In the genomic region with DNA sequence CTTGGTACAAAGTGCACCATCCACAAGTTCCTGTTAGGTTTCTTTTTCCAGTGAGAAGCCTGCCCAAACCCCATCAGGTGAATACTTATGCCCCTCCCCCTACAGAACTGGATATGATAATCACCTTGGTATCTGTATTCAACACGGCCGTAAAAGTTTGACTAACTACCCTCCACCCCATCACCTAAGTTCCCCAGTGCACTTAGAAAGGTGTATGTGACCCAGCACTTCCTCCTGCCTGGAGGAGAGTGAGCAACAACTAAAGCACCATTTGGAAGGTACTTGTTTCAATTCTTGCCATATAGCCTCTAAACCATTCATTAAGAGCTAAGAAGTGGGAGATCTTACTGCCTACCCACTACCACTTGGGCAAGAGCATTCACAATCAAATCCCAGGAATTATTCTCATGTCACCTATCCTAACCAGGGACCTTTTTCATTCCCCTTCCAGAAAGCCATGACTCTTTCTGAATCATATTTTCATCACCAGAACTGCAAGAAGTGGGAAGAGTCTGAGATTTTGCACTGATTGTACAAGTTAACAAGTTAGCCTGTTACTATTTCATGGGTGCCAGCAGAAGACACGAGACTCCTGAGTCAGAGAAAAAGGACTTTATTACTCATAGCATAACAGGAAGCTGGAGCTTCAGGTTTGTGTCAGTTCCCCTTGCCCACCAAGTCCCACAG, we compare ENCODE assay signal across 18 cellular contexts. TPM values are rescaled to one million over a fixed set of nuclear protein-coding genes. Genes with fewer than 3 reads are reported as not detected.
DNase-seq lines count a peak whose midpoint lies in the region; ATAC-seq and TF ChIP-seq lines count a peak whose summit lies in the region.
"Had no signal": no experiment of that assay in that cellular context is flagged by ENCODE, and none has a peak within 500 bp of the region (broad histone marks: within the 10 kb centered on the region; RNA-seq: fewer than 3 reads in every experiment).

No MANE protein-coding gene starts in this region.

- no TSS peak for BruUV-seq in IMR-90 (replicated peaks; lab: Mats Ljungman, UMichigan)

- no peaks in the 10 kb centered on the region for H3K79me1 ChIP-seq in IMR-90 (ENCODE audit: low read depth in 1 of 2, low read length in 2 of 2)
- no peaks in the 10 kb centered on the region for H3K79me1 ChIP-seq in mesendoderm (ENCODE audit: low read length)

- no peaks in the 10 kb centered on the region for H4K20me1 ChIP-seq in IMR-90 (ENCODE audit: insufficient read depth, low read length)

- no peak for ATAC-seq in IMR-90 (ENCODE audit: low read depth)
- ATAC-seq: natural killer cell, Right ventricle myocardium inferior, T-helper 17 cell had no signal

- no peak overlapping the region for H2BK15ac ChIP-seq in IMR-90 (ENCODE audit: low read depth, low read length)
- H2BK15ac ChIP-seq in mesendoderm (replicated peaks; ENCODE audit: low read depth), result no peak overlapping the region

- H3K9ac ChIP-seq in IMR-90 (ENCODE audit: low read depth, low read length), result no peak overlapping the region
- H3K9ac ChIP-seq in mesendoderm (ENCODE audit: low read length), result no peak overlapping the region

- peak overlapping the region; percentile 24 for H2BK5ac ChIP-seq in IMR-90 (ENCODE audit: low read depth, low read length, poor library complexity, severe bottlenecking)
- no peak overlapping the region for H2BK5ac ChIP-seq in mesendoderm (ENCODE audit: low read length)

- H2AK9ac ChIP-seq in IMR-90 (replicated peaks; ENCODE audit: low read depth, low read length, poor library complexity), result no peak overlapping the region

- peaks cover 3% of the 10 kb centered on the region for H3K9me3 ChIP-seq in IMR-90 (ENCODE audit: control insufficient read depth, insufficient read depth, low read length)
- H3K9me3 ChIP-seq: prostate gland had no signal

- H3K4me3 ChIP-seq in GM12865 (ENCODE audit: low read depth, low read length) (no peak overlapping the region), IMR-90 (ENCODE audit: insufficient read depth, low read depth, low read length) (no peak overlapping the region), choroid plexus epithelial cell (ENCODE audit: low read depth, low read length) (no peak overlapping the region), mesendoderm (ENCODE audit: low read length) (no peak overlapping the region)
- H3K4me3 ChIP-seq: prostate gland had no signal

- H3K56ac ChIP-seq in IMR-90 (ENCODE audit: extremely low read depth, insufficient read depth, low read length) (no peak overlapping the region), mesendoderm (ENCODE audit: low read length) (no peak overlapping the region)

- no peaks in the 10 kb centered on the region for H3K27me3 ChIP-seq in IMR-90 (ENCODE audit: control insufficient read depth, insufficient read depth, low read length)
- H3K27me3 ChIP-seq in mesendoderm (ENCODE audit: insufficient read depth, low read length, poor library complexity), result no peaks in the 10 kb centered on the region

- no peak overlapping the region for H2AK5ac ChIP-seq in IMR-90 (ENCODE audit: low read depth, low read length)
- no peak overlapping the region for H2AK5ac ChIP-seq in mesendoderm (ENCODE audit: low read length)

- no peak overlapping the region for H3K27ac ChIP-seq in IMR-90 (ENCODE audit: insufficient read depth, low read length)
- no peak overlapping the region for H3K27ac ChIP-seq in mesendoderm (ENCODE audit: low read depth, low read length)
- H3K27ac ChIP-seq: prostate gland had no signal

- no CpG with 5 or more reads among the region's 3 CpGs for WGBS in IMR-90 (ENCODE audit: extremely low coverage in 2 of 2, insufficient read length in 1 of 2), 2 experiments
- no CpG with 5 or more reads among the region's 3 CpGs for WGBS in mesendoderm (ENCODE audit: extremely low coverage, insufficient coverage, low lambda C conversion rate)

- DNase-seq in GM12865 (ENCODE audit: low read depth), result peak; percentile 35
- DNase-seq in IMR-90, result peak; percentile 44
- DNase-seq in choroid plexus epithelial cell (ENCODE audit: low read depth), result peak; percentile 21
- DNase-seq in mesendoderm, result no peak
- DNase-seq in NK-92 (lab: John Stamatoyannopoulos, UW; ENCODE audit: unreplicated experiment), result no peak
- no peak for DNase-seq in D341Med (ENCODE audit: low spot score)
- no peak for DNase-seq in AG20443 (ENCODE audit: low spot score)
- DNase-seq in NCI-H69 (lab: John Stamatoyannopoulos, UW), result no peak
- DNase-seq: activated CD4-positive, alpha-beta T cell treated with anti-CD3 and anti-CD28 coated beads for 4 hours; DMS79 treated with DMSO at 0.1 percent for 48 hours; foreskin melanocyte; Karpas-422; natural killer cell; NCI-H187 treated with DMSO at 0.1 percent for 48 hours; NCI-H526; T-helper 17 cell had no signal

- peak overlapping the region; percentile 42; the same call in 1 of the 2 replicates for H4K5ac ChIP-seq in IMR-90 (ENCODE audit: low read depth, low read length)
- no peak overlapping the region for H4K5ac ChIP-seq in mesendoderm (ENCODE audit: low read length)

- peak overlapping the region; percentile 29; the same call in 1 of the 2 replicates for H3K14ac ChIP-seq in IMR-90 (replicated peaks; ENCODE audit: low read depth, low read length)

- CTCF ChIA-PET in IMR-90 (lab: Yijun Ruan, JAX), result interaction anchor here (0.5 kb wide), 1 partner anchor 86 kb away, joined by 4 read pairs; no protein-coding TSS in a partner anchor

- no peak overlapping the region for H4K91ac ChIP-seq in IMR-90 (ENCODE audit: insufficient read depth, low read depth, low read length)

- H3K23ac ChIP-seq in IMR-90 (ENCODE audit: low read depth, low read length) (no peak overlapping the region), mesendoderm (ENCODE audit: low read length) (no peak overlapping the region)

- TF ChIP-seq CTCF in GM12865 (IDR thresholded peaks at IDR 0.05; ENCODE audit: insufficient read depth, low read depth, low read length, missing control alignments), result no peak
- TF ChIP-seq CTCF in IMR-90 (conservative IDR thresholded peaks at IDR 0.05; ENCODE audit: low read depth, low read length), result no peak
- TF ChIP-seq CTCF in choroid plexus epithelial cell (conservative IDR thresholded peaks at IDR 0.05; ENCODE audit: low read depth, low read length), result no peak

- intact Hi-C loops in IMR-90 (cut with micrococcal nuclease), result no loop called here

- H3K4me2 ChIP-seq in IMR-90 (ENCODE audit: low read depth, low read length) (no peak overlapping the region), mesendoderm (ENCODE audit: low read length) (no peak overlapping the region)

- H3K9me1 ChIP-seq in IMR-90 (ENCODE audit: insufficient read depth, low read length), result peaks cover 2% of the 10 kb centered on the region; the same call in 1 of the 2 replicates

- H4K8ac ChIP-seq in IMR-90 (ENCODE audit: low read depth in 2 of 2, low read length in 2 of 2), result 0 out of 4 replicates have a peak overlapping the region, but pooled peaks of 1 of the 2 experiments have one; percentile 21
- H4K8ac ChIP-seq in mesendoderm (ENCODE audit: low read depth, low read length), result peak overlapping the region; percentile 76

- POLR2A ChIA-PET in IMR-90 (lab: Charles Lee; ENCODE audit: unreplicated experiment), result no interaction called here

- H3K36me3 ChIP-seq in IMR-90 (ENCODE audit: control insufficient read depth, insufficient read depth, low read length) (no peaks in the 10 kb centered on the region), mesendoderm (ENCODE audit: control insufficient read depth, insufficient read depth, low read length) (no peaks in the 10 kb centered on the region)
- H3K36me3 ChIP-seq: prostate gland had no signal

- no peak for TF ChIP-seq RAD21 in IMR-90 (IDR thresholded peaks at IDR 0.05; ENCODE audit: low read length)

- no peak for TF ChIP-seq POLR2A in IMR-90 (IDR thresholded peaks at IDR 0.05; ENCODE audit: low read depth, low read length)

- H3K4me1 ChIP-seq in IMR-90 (ENCODE audit: control insufficient read depth, insufficient read depth, low read length) (no peaks in the 10 kb centered on the region; the same call in 1 of the 2 replicates), mesendoderm (ENCODE audit: control insufficient read depth, low read depth, low read length) (no peaks in the 10 kb centered on the region)
- H3K4me1 ChIP-seq: prostate gland had no signal

- H2AFZ ChIP-seq in IMR-90 (replicated peaks; ENCODE audit: low read length, poor library complexity), result no peak overlapping the region

- H2BK120ac ChIP-seq in IMR-90 (ENCODE audit: low read depth, low read length) (no peak overlapping the region), mesendoderm (ENCODE audit: low read depth, low read length) (no peak overlapping the region)

- H2BK20ac ChIP-seq in IMR-90 (ENCODE audit: low read depth, low read length), result no peak overlapping the region

- H3K4ac ChIP-seq in IMR-90 (ENCODE audit: low read depth, low read length), result no peak overlapping the region
- no peak overlapping the region for H3K4ac ChIP-seq in mesendoderm (ENCODE audit: low read depth, low read length)

- dilution Hi-C loops in IMR-90 (cut with HindIII; ENCODE audit: low sequenced_read_pairs, unreplicated experiment), result no loop called here

- H3K18ac ChIP-seq in IMR-90 (ENCODE audit: low read depth, low read length) (peak overlapping the region; percentile 16; the same call in 1 of the 2 replicates), mesendoderm (ENCODE audit: low read length) (no peak overlapping the region)

- H3K79me2 ChIP-seq in mesendoderm (ENCODE audit: control insufficient read depth, insufficient read depth, low read length), result no peaks in the 10 kb centered on the region

- in situ Hi-C loops in IMR-90 (cut with MboI; ENCODE audit: low sequenced_read_pairs), result no loop called here

TF ChIP-seq in IMR-90, 13 proteins besides CTCF, POLR2A, EP300 and RAD21:
- TF ChIP-seq RFX5 (IDR thresholded peaks at IDR 0.05; ENCODE audit: low read depth, low read length), result no peak
- TF ChIP-seq, protein P1, sequence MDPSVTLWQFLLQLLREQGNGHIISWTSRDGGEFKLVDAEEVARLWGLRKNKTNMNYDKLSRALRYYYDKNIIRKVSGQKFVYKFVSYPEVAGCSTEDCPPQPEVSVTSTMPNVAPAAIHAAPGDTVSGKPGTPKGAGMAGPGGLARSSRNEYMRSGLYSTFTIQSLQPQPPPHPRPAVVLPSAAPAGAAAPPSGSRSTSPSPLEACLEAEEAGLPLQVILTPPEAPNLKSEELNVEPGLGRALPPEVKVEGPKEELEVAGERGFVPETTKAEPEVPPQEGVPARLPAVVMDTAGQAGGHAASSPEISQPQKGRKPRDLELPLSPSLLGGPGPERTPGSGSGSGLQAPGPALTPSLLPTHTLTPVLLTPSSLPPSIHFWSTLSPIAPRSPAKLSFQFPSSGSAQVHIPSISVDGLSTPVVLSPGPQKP (IDR thresholded peaks at IDR 0.05; ENCODE audit: borderline replicate concordance, low read depth, low read length), result no peak
- no peak for TF ChIP-seq FOS (IDR thresholded peaks at IDR 0.05; ENCODE audit: low read depth, low read length)
- TF ChIP-seq BHLHE40 (IDR thresholded peaks at IDR 0.05; ENCODE audit: low read depth, low read length), result peak; percentile 84

RNA-seq across cellular contexts. Expression of gene NDUFV2, which starts 53.5 kb away (rescaled TPM):
- total RNA-seq in IMR-90 (2012; rRNA removed), result 106 and 115 TPM in 2 replicates
- polyA plus RNA-seq in IMR-90 (2012; rRNA removed), result 121 and 126 TPM in 2 replicates
- 41.8 and 55.5 TPM in 2 replicates for polyA plus RNA-seq in IMR-90 (2012; cell fraction: cytosol; rRNA removed)
- 11.4 and 58.7 TPM in 2 replicates for polyA plus RNA-seq in IMR-90 (2012; cell fraction: nucleus; rRNA removed; ENCODE audit: low replicate concordance)
- 248 TPM for polyA plus RNA-seq in mesendoderm (2013, experiment 1 of 2)
- polyA plus RNA-seq in mesendoderm (2013, experiment 2 of 2), result 246 TPM

Comparison
In these comparisons a context has a peak if more than half of its experiments do, and no peak if none do; other contexts are left out.
1. DNase-seq: peak in GM12865 (single experiment), IMR-90 (single experiment) and choroid plexus epithelial cell (single experiment); none in mesendoderm (single experiment), NK-92 (single experiment), D341Med (single experiment), AG20443 (single experiment) and NCI-H69 (single experiment).